ENCODE assay signal across 19 cellular contexts in genomic region chr19:32969549-32969948, GRCh38. TPM values are rescaled to one million over a fixed set of nuclear protein-coding genes. Genes with fewer than 3 reads are reported as not detected.
"Had no signal": no experiment of that assay in that cellular context is flagged by ENCODE, and none has a peak within 500 bp of the region (broad histone marks: within the 10 kb centered on the region; RNA-seq: fewer than 3 reads in every experiment).

No MANE protein-coding gene starts in this region.

- ATAC-seq: activated CD4-positive, CD25-positive, alpha-beta regulatory T cell treated with anti-CD3 and anti-CD28 coated beads, Interleukin-2, amount 50 U/mL, for 24 hours; activated T-cell treated with anti-CD3 and anti-CD28 coated beads, Interleukin-2, amount 50 U/mL, for 4 hours; heart right ventricle; left ventricle myocardium superior; naive thymus-derived CD4-positive, alpha-beta T cell had no signal

- FAIRE-seq: endothelial cell of umbilical vein had no signal

- H3K4me3 ChIP-seq: adrenal gland, esophagus muscularis mucosa, heart right ventricle, thyroid gland had no signal

- H3K27ac ChIP-seq: adrenal gland, esophagus muscularis mucosa, heart right ventricle, thyroid gland had no signal

- DNase-seq: activated CD4-positive, alpha-beta T cell treated with anti-CD3 and anti-CD28 coated beads, Interleukin-2, amount 50 U/mL, for 48 hours; activated naive CD4-positive, alpha-beta T cell treated with anti-CD3 and anti-CD28 coated beads for 36 hours; activated T-cell treated with anti-CD3 and anti-CD28 coated beads, Interleukin-2, amount 50 U/mL, for 4 hours; adrenal gland; effector CD8-positive, alpha-beta T cell; heart right ventricle; kidney glomerular epithelial cell; left ventricle myocardium superior; naive thymus-derived CD4-positive, alpha-beta T cell; stimulated activated CD4-positive, alpha-beta T cell treated with anti-CD3 and anti-CD28 coated beads, Interleukin-12 subunit alpha, Interleukin-12 subunit beta, amount 100 ng/mL, for 4 hours; stimulated activated CD4-positive, alpha-beta T cell treated with anti-CD3 and anti-CD28 coated beads, Interleukin-1b, Interleukin-23, amount 100 ng/mL, for 48 hours; stimulated activated CD8-positive, alpha-beta memory T cell treated with anti-CD3 and anti-CD28 coated beads, Interleukin-4, amount 100 ng/mL, for 48 hours; stimulated activated naive CD4-positive, alpha-beta T cell treated with Interleukin-2 at 50 U/mL for 16 hours; thyroid gland had no signal

- H3K27ac Mint-ChIP-seq: activated naive CD4-positive, alpha-beta T cell treated with anti-CD3 and anti-CD28 coated beads for 36 hours; dendritic cell treated with granulocyte-macrophage colony-stimulating factor and Interleukin-4, amounts not matched to agents 40 ng/mL and 50 ng/mL, for 4 days; naive thymus-derived CD4-positive, alpha-beta T cell; progenitor cell of endocrine pancreas had no signal

- H3K27me3 Mint-ChIP-seq: dendritic cell treated with granulocyte-macrophage colony-stimulating factor and Interleukin-4, amounts not matched to agents 40 ng/mL and 50 ng/mL, for 4 days; naive thymus-derived CD4-positive, alpha-beta T cell; progenitor cell of endocrine pancreas had no signal

- H3K9me3 Mint-ChIP-seq: activated naive CD4-positive, alpha-beta T cell treated with anti-CD3 and anti-CD28 coated beads for 36 hours; activated T-cell treated with anti-CD3 and anti-CD28 coated beads, Interleukin-2, amount 50 U/mL, for 4 hours; dendritic cell treated with granulocyte-macrophage colony-stimulating factor and Interleukin-4, amounts not matched to agents 40 ng/mL and 50 ng/mL, for 4 days had no signal

- H3K9me3 ChIP-seq: adrenal gland, esophagus muscularis mucosa, heart right ventricle, thyroid gland had no signal

- H3K4me3 Mint-ChIP-seq: activated T-cell treated with anti-CD3 and anti-CD28 coated beads, Interleukin-2, amount 50 U/mL, for 4 hours; dendritic cell treated with granulocyte-macrophage colony-stimulating factor and Interleukin-4, amounts not matched to agents 40 ng/mL and 50 ng/mL, for 4 days had no signal

RNA-seq across cellular contexts. Expression of gene FAAP24, which starts 2.5 kb away (rescaled TPM):
- total RNA-seq: left ventricle myocardium superior had no signal
